32 cellular contexts compared by ENCODE assay signal in genomic region chr14:39212034-39212433, GRCh38. TPM values are rescaled to one million over a fixed set of nuclear protein-coding genes. Genes with fewer than 3 reads are reported as not detected.
DNase-seq lines count a peak whose midpoint lies in the region; ATAC-seq, FAIRE-seq and TF ChIP-seq lines count a peak whose summit lies in the region.
"Had no signal": no experiment of that assay in that cellular context is flagged by ENCODE, and none has a peak within 500 bp of the region (broad histone marks: within the 10 kb centered on the region; RNA-seq: fewer than 3 reads in every experiment).

No MANE protein-coding gene starts in this region.

- CTCF ChIA-PET in SK-N-SH (lab: Yijun Ruan, JAX) (no interaction called here), PC-3 (lab: Charles Lee) (no interaction called here)

- intact Hi-C loops in PC-3 (cut with micrococcal nuclease): no loop called here

- no peak overlapping the region for H3K27ac ChIP-seq in SK-N-SH (ENCODE audit: low read depth in 2 of 2, low read length in 1 of 2)
- no peak overlapping the region for H3K27ac ChIP-seq in PC-3 (ENCODE audit: low read length)
- no peak overlapping the region for H3K27ac ChIP-seq in small intestine (ENCODE audit: low read depth in 1 of 2, low read length in 1 of 2)
- no peak overlapping the region for H3K27ac ChIP-seq in brain microvascular endothelial cell
- H3K27ac ChIP-seq: 22Rv1, adrenal gland, body of pancreas, dorsolateral prefrontal cortex, KMS-11, ovary, skin epidermis, suprapubic skin, upper lobe of right lung had no signal

- TF ChIP-seq CTCF in SK-N-SH (IDR thresholded peaks at IDR 0.05) (no peak), PC-3 (conservative IDR thresholded peaks at IDR 0.05; ENCODE audit: low read depth, low read length) (no peak), epithelial cell of esophagus (IDR thresholded peaks at IDR 0.05; ENCODE audit: insufficient read depth, low read depth, low read length, missing control alignments) (no peak), brain microvascular endothelial cell (IDR thresholded peaks at IDR 0.05; ENCODE audit: low read depth, low read length, missing control alignments) (no peak)

- no peak for TF ChIP-seq RAD21 in SK-N-SH (IDR thresholded peaks at IDR 0.05; ENCODE audit: low read length)

- no peaks in the 10 kb centered on the region for H3K9me3 ChIP-seq in SK-N-SH
- H3K9me3 ChIP-seq in PC-3 (ENCODE audit: low read length): no peaks in the 10 kb centered on the region
- no peaks in the 10 kb centered on the region for H3K9me3 ChIP-seq in small intestine (ENCODE audit: control insufficient read depth, low read depth)
- H3K9me3 ChIP-seq: adrenal gland, body of pancreas, ovary, suprapubic skin, upper lobe of right lung had no signal

- ATAC-seq in SK-N-SH treated with all-trans-retinoic acid at 6 μM for 48 hours (peak; percentile 44; the same call in 1 of the 3 replicates), PC-3 (peak; percentile 86)
- ATAC-seq: activated CD4-positive, CD25-positive, alpha-beta regulatory T cell treated with anti-CD3 and anti-CD28 coated beads, Interleukin-2, amount 50 U/mL, for 24 hours; body of pancreas; upper lobe of right lung had no signal

- no peak for TF ChIP-seq EP300 in SK-N-SH (IDR thresholded peaks at IDR 0.05; ENCODE audit: borderline replicate concordance in 1 of 2, low read depth in 1 of 2, low read length in 1 of 2)

- H3K27me3 ChIP-seq in SK-N-SH (ENCODE audit: insufficient read depth): no peaks in the 10 kb centered on the region
- H3K27me3 ChIP-seq in PC-3 (ENCODE audit: low read length): no peaks in the 10 kb centered on the region
- H3K27me3 ChIP-seq in small intestine (ENCODE audit: control insufficient read depth in 2 of 2, insufficient read depth in 2 of 2, low read length in 2 of 2): no peaks in the 10 kb centered on the region
- H3K27me3 ChIP-seq in brain microvascular endothelial cell (replicated peaks): no peaks in the 10 kb centered on the region
- H3K27me3 ChIP-seq: adrenal gland, body of pancreas, dorsolateral prefrontal cortex, ovary, suprapubic skin, upper lobe of right lung had no signal

- 0% methylated on average over 1 of the region's 3 CpGs for WGBS in SK-N-SH (ENCODE audit: low lambda C conversion rate)
- 66 to 75% (median 66%) methylated on average over 3 of the region's 3 CpGs for WGBS in small intestine, 3 donors

- no peaks in the 10 kb centered on the region for H4K20me1 ChIP-seq in SK-N-SH (ENCODE audit: insufficient read depth)
- H4K20me1 ChIP-seq in PC-3 (ENCODE audit: low read length): no peaks in the 10 kb centered on the region

- no peak for FAIRE-seq in small intestine (lab: Jason Lieb, UNC)
- FAIRE-seq: endometrium, GM18507, GM19239, H1, TTC549 had no signal

- H3K9me2 ChIP-seq in SK-N-SH (no peaks in the 10 kb centered on the region), PC-3 (replicated peaks; ENCODE audit: low read length) (no peaks in the 10 kb centered on the region)

- H3K4me3 ChIP-seq in SK-N-SH (ENCODE audit: low read depth in 2 of 2, low read length in 1 of 2) (no peak overlapping the region), PC-3 (ENCODE audit: low read length) (no peak overlapping the region), epithelial cell of esophagus (ENCODE audit: low read length) (no peak overlapping the region), small intestine (ENCODE audit: low read depth in 1 of 2, low read length in 2 of 2) (no peak overlapping the region), brain microvascular endothelial cell (ENCODE audit: low read depth, low read length) (no peak overlapping the region)
- H3K4me3 ChIP-seq: adrenal gland, body of pancreas, dorsolateral prefrontal cortex, ovary, skin epidermis, suprapubic skin, upper lobe of right lung had no signal

- H2AFZ ChIP-seq in SK-N-SH (ENCODE audit: low read depth) (no peak overlapping the region), PC-3 (ENCODE audit: low read length) (no peak overlapping the region)

- H3K9ac ChIP-seq in SK-N-SH (no peak overlapping the region), PC-3 (ENCODE audit: low read length) (no peak overlapping the region)
- H3K9ac ChIP-seq: KMS-11 had no signal

- POLR2A ChIA-PET in SK-N-SH (lab: Yijun Ruan, JAX): no interaction called here
- POLR2A ChIA-PET in PC-3 (lab: Charles Lee; ENCODE audit: unreplicated experiment): no interaction called here

- H3F3A ChIP-seq in SK-N-SH (replicated peaks; ENCODE audit: insufficient read depth) (no peaks in the 10 kb centered on the region), PC-3 (ENCODE audit: low read length, unreplicated experiment) (no peaks in the 10 kb centered on the region)

- no peaks in the 10 kb centered on the region for H3K4me1 ChIP-seq in SK-N-SH (ENCODE audit: control insufficient read depth in 1 of 2, insufficient read depth in 2 of 2, low read depth in 1 of 2, low read length in 1 of 2)
- peaks cover 14% of the 10 kb centered on the region for H3K4me1 ChIP-seq in PC-3 (ENCODE audit: insufficient read depth, low read length)
- no peaks in the 10 kb centered on the region for H3K4me1 ChIP-seq in small intestine (ENCODE audit: control insufficient read depth in 2 of 2, insufficient read depth in 1 of 2, low read depth in 1 of 2, low read length in 1 of 2)
- H3K4me1 ChIP-seq: adrenal gland, body of pancreas, suprapubic skin, upper lobe of right lung had no signal

- H3K4me2 ChIP-seq in SK-N-SH (no peak overlapping the region), PC-3 (ENCODE audit: low read length) (0 out of 2 replicates have a peak overlapping the region, but pooled peaks have one; percentile 33)
- H3K4me2 ChIP-seq: KMS-11 had no signal

- H3K36me3 ChIP-seq in SK-N-SH (replicated peaks in 1 of 2; ENCODE audit: control insufficient read depth in 1 of 2, insufficient read depth in 2 of 2, low read length in 1 of 2) (no peaks in the 10 kb centered on the region), PC-3 (ENCODE audit: low read depth, low read length) (no peaks in the 10 kb centered on the region), small intestine (ENCODE audit: control insufficient read depth in 2 of 2, insufficient read depth in 2 of 2, low read length in 2 of 2) (no peaks in the 10 kb centered on the region), brain microvascular endothelial cell (replicated peaks) (no peaks in the 10 kb centered on the region)
- H3K36me3 ChIP-seq: adrenal gland, ovary, suprapubic skin, upper lobe of right lung had no signal

- DNase-seq in SK-N-SH: no peak
- peak; percentile 51 for DNase-seq in PC-3
- peak; percentile 43 for DNase-seq in epithelial cell of esophagus (ENCODE audit: low read depth)
- DNase-seq in small intestine: peak; percentile 53
- no peak for DNase-seq in activated T-cell treated with anti-CD3 and anti-CD28 coated beads for 4 hours
- no peak for DNase-seq in stimulated activated CD4-positive, alpha-beta T cell treated with anti-CD3 and anti-CD28 coated beads, Interleukin-2, amount 100 ng/mL, for 48 hours
- no peak for DNase-seq in brain microvascular endothelial cell
- DNase-seq: activated CD4-positive, alpha-beta T cell treated with anti-CD3 and anti-CD28 coated beads, Interleukin-2, amount 50 U/mL, for 48 hours; activated naive CD4-positive, alpha-beta T cell treated with anti-CD3 and anti-CD28 coated beads, Interleukin-2, amount 10 ng/mL, durations not matched to agents 7 days and 5 days; body of pancreas; DMS79 treated with DMSO at 0.1 percent for 48 hours; dorsolateral prefrontal cortex; immature natural killer cell; NCI-H1417 treated with DMSO at 0.1 percent for 48 hours; NCI-H345; NCI-H748 treated with DMSO at 0.1 percent for 48 hours; ovary; retina; stimulated activated naive CD4-positive, alpha-beta T cell treated with Interleukin-2 at 50 U/mL for 16 hours; upper lobe of right lung had no signal

- H3K79me2 ChIP-seq in SK-N-SH (ENCODE audit: insufficient read depth) (no peaks in the 10 kb centered on the region), PC-3 (ENCODE audit: low read length) (no peaks in the 10 kb centered on the region)

- no TSS peak for BruUV-seq in PC-3 (replicated peaks; lab: Mats Ljungman, UMichigan)

- in situ Hi-C loops in brain microvascular endothelial cell (cut with HindIII; ENCODE audit: low pct_ligation_motif_present, low sequenced_read_pairs): no loop called here

TF ChIP-seq in SK-N-SH treated with all-trans-retinoic acid at 6 μM for 48 hours, 23 proteins besides CTCF, POLR2A, EP300 and RAD21 (continues in another document):
- TF ChIP-seq ISL1 (CRISPR knock-in tag; IDR thresholded peaks at IDR 0.05): no peak
- no peak for TF ChIP-seq SNAI2 (CRISPR knock-in tag; IDR thresholded peaks at IDR 0.05)

TF ChIP-seq in SK-N-SH, 30 proteins besides CTCF, POLR2A, EP300 and RAD21 (continues in another document):
- no peak for TF ChIP-seq EZH2phosphoT487 (IDR thresholded peaks at IDR 0.05; ENCODE audit: borderline replicate concordance, low read depth)
- TF ChIP-seq FOXM1 (IDR thresholded peaks at IDR 0.05; ENCODE audit: low read depth): no peak

RNA-seq across cellular contexts. Expression of gene MIA2, which starts 21.7 kb away (rescaled TPM):
- 2.6 and 4.7 TPM in 2 replicates for polyA plus RNA-seq in SK-N-SH (2012; rRNA removed)
- polyA plus RNA-seq in SK-N-SH (2012; cell fraction: cytosol; rRNA removed): 2.7 and 3.6 TPM in 2 replicates
- polyA plus RNA-seq in SK-N-SH (2012; cell fraction: nucleus; rRNA removed): 4.0 and 6.8 TPM in 2 replicates
- total RNA-seq in PC-3 (2014; rRNA removed): 11.8 and 12.3 TPM in 2 replicates
- 100 to 1,000 TPM in 2 of 3 donors, 10 to 100 TPM in 1; 55.3 to 264 (median 161) TPM for polyA plus RNA-seq in small intestine

RNA-seq across cellular contexts. Expression of gene PNN, which starts 37.0 kb away (rescaled TPM):
- polyA plus RNA-seq in SK-N-SH (2012; rRNA removed): 8.8 and 14.7 TPM in 2 replicates
- polyA plus RNA-seq in SK-N-SH (2012; cell fraction: cytosol; rRNA removed): 6.7 and 8.4 TPM in 2 replicates
- 59.0 and 85.4 TPM in 2 replicates for polyA plus RNA-seq in SK-N-SH (2012; cell fraction: nucleus; rRNA removed)
- total RNA-seq in PC-3 (2014; rRNA removed): 36.7 and 45.6 TPM in 2 replicates
- 10 to 100 TPM; 21.1 to 33.1 (median 25.3) TPM for polyA plus RNA-seq in small intestine

RNA-seq across cellular contexts. Expression of gene TRAPPC6B, which starts 41.9 kb away (rescaled TPM):
- polyA plus RNA-seq in SK-N-SH (2012; rRNA removed): 4.8 and 7.9 TPM in 2 replicates
- polyA plus RNA-seq in SK-N-SH (2012; cell fraction: cytosol; rRNA removed): 7.0 and 7.3 TPM in 2 replicates
- polyA plus RNA-seq in SK-N-SH (2012; cell fraction: nucleus; rRNA removed): 7.5 and 8.8 TPM in 2 replicates
- 24.0 and 34.5 TPM in 2 replicates for total RNA-seq in PC-3 (2014; rRNA removed)
- 10 to 100 TPM; 10.8 to 12.3 (median 12.0) TPM for polyA plus RNA-seq in small intestine

Comparison
In these comparisons a context has a peak if more than half of its experiments do, and no peak if none do; other contexts are left out.
1. DNase-seq: peak in PC-3 (single experiment), epithelial cell of esophagus (single experiment) and small intestine (single experiment); none in SK-N-SH (single experiment), activated T-cell treated with anti-CD3 and anti-CD28 coated beads for 4 hours (single experiment), stimulated activated CD4-positive, alpha-beta T cell treated with anti-CD3 and anti-CD28 coated beads, Interleukin-2, amount 100 ng/mL, for 48 hours (0 of 2) and brain microvascular endothelial cell (single experiment).
2. RNA of gene MIA2, which starts 21.7 kb away (polyA plus RNA-seq): 55.3 to 264 TPM in small intestine; 2.6 to 6.8 TPM in SK-N-SH; every median in the first group is over 4 times any median in the second.